In genomic region chr1:7621334-7622219, GRCh38 we compare ENCODE assay signal across 17 cellular contexts.
DNase-seq lines count a peak whose midpoint lies in the region; ATAC-seq lines count a peak whose summit lies in the region.
"Had no signal": no experiment of that assay in that cellular context is flagged by ENCODE, and none has a peak within 500 bp of the region (broad histone marks: within the 10 kb centered on the region; RNA-seq: fewer than 3 reads in every experiment).

No MANE protein-coding gene starts in this region.

- POLR2A ChIA-PET in activated CD4-positive, alpha-beta memory T cell treated with anti-CD3 and anti-CD28 coated beads, Interleukin-2, amount 10 ng/mL, durations not matched to agents 7 days and 5 days (lab: Charles Lee), result no interaction called here

- no peaks in the 10 kb centered on the region for H3K27me3 ChIP-seq in right cardiac atrium (ENCODE audit: control insufficient read depth, insufficient read depth)

- intact Hi-C loops in right cardiac atrium (cut with DNase I) (loop anchor here in 1 of 4 donors (10.0 kb wide), 1 partner anchor 327 kb away; no protein-coding TSS in a partner anchor), sciatic nerve (cut with DNase I) (no loop called here)

- 26% methylated on average over 24 of the region's 24 CpGs for WGBS in right cardiac atrium

- peaks cover 11% of the 10 kb centered on the region for H3K4me1 ChIP-seq in right cardiac atrium (ENCODE audit: control insufficient read depth, insufficient read depth, low read length)

- peak in 1 of 2 donors; percentile 47 for ATAC-seq in right cardiac atrium
- ATAC-seq in sciatic nerve, result no peak
- no peak for ATAC-seq in stimulated activated naive CD8-positive, alpha-beta T cell treated with anti-CD3 and anti-CD28 coated beads, Interleukin-15, Interleukin-2, amounts not matched to agents 100 U/mL and 50 U/mL, for 24 hours

- H3K4me3 Mint-ChIP-seq in activated CD4-positive, alpha-beta memory T cell treated with anti-CD3 and anti-CD28 coated beads, Interleukin-2, amount 10 ng/mL, durations not matched to agents 7 days and 5 days, result no peak overlapping the region
- H3K4me3 Mint-ChIP-seq: CD4-positive, alpha-beta memory T cell had no signal

- H3K9me3 Mint-ChIP-seq in activated CD4-positive, alpha-beta memory T cell treated with anti-CD3 and anti-CD28 coated beads, Interleukin-2, amount 10 ng/mL, durations not matched to agents 7 days and 5 days, result no peaks in the 10 kb centered on the region

- peaks cover 3% of the 10 kb centered on the region for H3K27me3 Mint-ChIP-seq in activated CD4-positive, alpha-beta memory T cell treated with anti-CD3 and anti-CD28 coated beads, Interleukin-2, amount 10 ng/mL, durations not matched to agents 7 days and 5 days

- H3K4me1 Mint-ChIP-seq in activated CD4-positive, alpha-beta memory T cell treated with anti-CD3 and anti-CD28 coated beads, Interleukin-2, amount 10 ng/mL, durations not matched to agents 7 days and 5 days, result no peaks in the 10 kb centered on the region
- H3K4me1 Mint-ChIP-seq: CD4-positive, alpha-beta memory T cell had no signal

- peak overlapping the region; percentile 19 for H3K27ac ChIP-seq in right cardiac atrium (ENCODE audit: low read length)
- H3K27ac ChIP-seq: 22Rv1 had no signal

- CTCF ChIA-PET in activated CD4-positive, alpha-beta memory T cell treated with anti-CD3 and anti-CD28 coated beads, Interleukin-2, amount 10 ng/mL, durations not matched to agents 7 days and 5 days (lab: Charles Lee), result no interaction called here

- H3K9me3 ChIP-seq in right cardiac atrium (ENCODE audit: control insufficient read depth, low read length), result no peaks in the 10 kb centered on the region

- H3K4me3 ChIP-seq in right cardiac atrium (ENCODE audit: low read length), result no peak overlapping the region

- DNase-seq in NOMO-1 (lab: John Stamatoyannopoulos, UW; ENCODE audit: unreplicated experiment in 2 of 2), result peak; percentile 4 to 23
- no peak for DNase-seq in NOMO-1 treated with dmso at 0.1 percent for 144 hours (lab: John Stamatoyannopoulos, UW; ENCODE audit: unreplicated experiment)
- peak; percentile 88 for DNase-seq in RPMI7951 (ENCODE audit: low read depth)
- peak; percentile 44 to 77 (median 63) for DNase-seq in right cardiac atrium
- DNase-seq in sciatic nerve (ENCODE audit: low spot score), result peak; percentile 28
- no peak for DNase-seq in stimulated activated naive CD8-positive, alpha-beta T cell treated with anti-CD3 and anti-CD28 coated beads, Interleukin-15, Interleukin-2, amounts not matched to agents 100 U/mL and 50 U/mL, for 24 hours
- no peak for DNase-seq in activated CD4-positive, alpha-beta memory T cell treated with anti-CD3 and anti-CD28 coated beads, Interleukin-2, amount 10 ng/mL, durations not matched to agents 7 days and 5 days
- DNase-seq in activated effector memory CD4-positive, alpha-beta T cell treated with Interleukin-2 at 50 U/mL for 16 hours, result no peak
- DNase-seq: activated T-cell treated with anti-CD3 and anti-CD28 coated beads, Interleukin-2, amount 50 U/mL, for 48 hours; CD4-positive, alpha-beta memory T cell; effector memory CD4-positive, alpha-beta T cell; NCI-H1092; NCI-H2171; NCI-H774; stimulated activated CD4-positive, alpha-beta T cell treated with anti-CD3 and anti-CD28 coated beads, Interleukin-4, amount 100 ng/mL, for 4 hours; trophoblast cell had no signal

- H3K27ac Mint-ChIP-seq in activated CD4-positive, alpha-beta memory T cell treated with anti-CD3 and anti-CD28 coated beads, Interleukin-2, amount 10 ng/mL, durations not matched to agents 7 days and 5 days, result no peak overlapping the region
- H3K27ac Mint-ChIP-seq: CD4-positive, alpha-beta memory T cell had no signal

- no peaks in the 10 kb centered on the region for H3K36me3 Mint-ChIP-seq in activated CD4-positive, alpha-beta memory T cell treated with anti-CD3 and anti-CD28 coated beads, Interleukin-2, amount 10 ng/mL, durations not matched to agents 7 days and 5 days (ENCODE audit: low read depth)
- H3K36me3 Mint-ChIP-seq: CD4-positive, alpha-beta memory T cell had no signal

Comparison
In these comparisons a context has a peak if more than half of its experiments do, and no peak if none do; other contexts are left out.
1. DNase-seq: peak in NOMO-1 (2 of 2), RPMI7951 (single experiment), right cardiac atrium (3 of 3) and sciatic nerve (single experiment); none in NOMO-1 treated with dmso at 0.1 percent for 144 hours (single experiment), stimulated activated naive CD8-positive, alpha-beta T cell treated with anti-CD3 and anti-CD28 coated beads, Interleukin-15, Interleukin-2, amounts not matched to agents 100 U/mL and 50 U/mL, for 24 hours (single experiment), activated CD4-positive, alpha-beta memory T cell treated with anti-CD3 and anti-CD28 coated beads, Interleukin-2, amount 10 ng/mL, durations not matched to agents 7 days and 5 days (single experiment) and activated effector memory CD4-positive, alpha-beta T cell treated with Interleukin-2 at 50 U/mL for 16 hours (single experiment).